In genomic region chr18:22171839-22172582, GRCh38 we compare ENCODE assay signal across 9 cellular contexts. TPM values are rescaled to one million over a fixed set of nuclear protein-coding genes. Genes with fewer than 3 reads are reported as not detected.
DNase-seq lines count a peak whose midpoint lies in the region; ATAC-seq, FAIRE-seq and TF ChIP-seq lines count a peak whose summit lies in the region.
"Had no signal": no experiment of that assay in that cellular context is flagged by ENCODE, and none has a peak within 500 bp of the region (broad histone marks: within the 10 kb centered on the region; RNA-seq: fewer than 3 reads in every experiment).

No MANE protein-coding gene starts in this region.

- intact Hi-C loops in endothelial cell of umbilical vein (cut with micrococcal nuclease): loop anchor here (2.0 kb wide), 1 partner anchor 227 kb away; no protein-coding TSS in a partner anchor
- intact Hi-C loops in activated CD4-positive, alpha-beta memory T cell treated with anti-CD3 and anti-CD28 coated beads for 36 hours (cut with micrococcal nuclease): no loop called here

- peaks cover 2% of the 10 kb centered on the region for H3K79me1 ChIP-seq in mesenchymal stem cell (replicated peaks; ENCODE audit: low read length, poor library complexity, severe bottlenecking)

- DNase-seq in RWPE1 (ENCODE audit: low spot score) (no peak), endothelial cell of umbilical vein (ENCODE audit: low read depth, low spot score) (no peak), mesenchymal stem cell (no peak), tibial nerve (ENCODE audit: low spot score in 2 of 2) (no peak), NCI-H446 (lab: John Stamatoyannopoulos, UW) (no peak)
- DNase-seq in activated CD4-positive, alpha-beta memory T cell treated with anti-CD3 and anti-CD28 coated beads for 36 hours: no peak
- DNase-seq: activated CD4-positive, CD25-positive, alpha-beta regulatory T cell treated with anti-CD3 and anti-CD28 coated beads, Interleukin-2, amount 50 U/mL, for 72 hours; stimulated activated CD4-positive, alpha-beta T cell treated with anti-CD3 and anti-CD28 coated beads, Interleukin-2, amount 100 ng/mL, for 48 hours had no signal

- TF ChIP-seq POLR2A in endothelial cell of umbilical vein (IDR thresholded peaks at IDR 0.05; ENCODE audit: low read depth, low read length) (no peak), tibial nerve (IDR thresholded peaks at IDR 0.05) (no peak)

- H3K79me2 ChIP-seq in endothelial cell of umbilical vein (ENCODE audit: control insufficient read depth, insufficient read depth, low read length): peaks cover 76% of the 10 kb centered on the region

- H3K36me3 ChIP-seq in endothelial cell of umbilical vein (ENCODE audit: control insufficient read depth in 2 of 2, extremely low read depth in 1 of 2, insufficient read depth in 2 of 2, low read length in 2 of 2): peaks cover 0 to 9% of the 10 kb centered on the region in 2 experiments
- H3K36me3 ChIP-seq in mesenchymal stem cell (ENCODE audit: control insufficient read depth in 1 of 2, insufficient read depth in 2 of 2, low read depth in 1 of 2, low read length in 2 of 2): peaks cover 3 to 5% of the 10 kb centered on the region in 2 experiments
- peaks cover 0 to 3% (median 0%) of the 10 kb centered on the region in 3 donors for H3K36me3 ChIP-seq in tibial nerve

- peak overlapping the region; percentile 89 for H4K8ac ChIP-seq in mesenchymal stem cell (ENCODE audit: low read length)

- H3K4me1 ChIP-seq in endothelial cell of umbilical vein (ENCODE audit: control insufficient read depth, extremely low read depth, insufficient read depth, low read length): peaks cover 40% of the 10 kb centered on the region
- H3K4me1 ChIP-seq in mesenchymal stem cell (ENCODE audit: control insufficient read depth, insufficient read depth, low read depth, low read length): peaks cover 46% of the 10 kb centered on the region
- peaks cover 0 to 52% (median 20%) of the 10 kb centered on the region in 4 donors for H3K4me1 ChIP-seq in tibial nerve

- H3K4me2 ChIP-seq in endothelial cell of umbilical vein (ENCODE audit: insufficient read depth, low read length): peak overlapping the region; percentile 98
- peak overlapping the region; percentile 89 for H3K4me2 ChIP-seq in mesenchymal stem cell (ENCODE audit: low read length, poor library complexity, severe bottlenecking)

- H3K9ac ChIP-seq in endothelial cell of umbilical vein (replicated peaks; ENCODE audit: extremely low read depth, insufficient read depth, low read length) (peak overlapping the region; percentile 93), mesenchymal stem cell (ENCODE audit: low read length) (peak overlapping the region; percentile 92)

- peak overlapping the region; percentile 84 for H4K91ac ChIP-seq in mesenchymal stem cell (ENCODE audit: low read length)

- peak overlapping the region; percentile 74 to 79 for H3K14ac ChIP-seq in mesenchymal stem cell (ENCODE audit: low read length in 2 of 2)

- ATAC-seq in GM19324 (IDR thresholded peaks at IDR 0.05; ENCODE audit: low FRiP score, unreplicated experiment): no peak

- dilution Hi-C loops in endothelial cell of umbilical vein (cut with MboI; ENCODE audit: extremely low pct_ligation_motif_present, low sequenced_read_pairs): loop anchor here (10.0 kb wide), 1 partner anchor 393 kb away; no protein-coding TSS in a partner anchor

- H3K36me3 Mint-ChIP-seq in activated CD4-positive, alpha-beta memory T cell treated with anti-CD3 and anti-CD28 coated beads for 36 hours: peaks cover 2% of the 10 kb centered on the region

- no peak overlapping the region for H3K27ac Mint-ChIP-seq in activated CD4-positive, alpha-beta memory T cell treated with anti-CD3 and anti-CD28 coated beads for 36 hours

- H2AFZ ChIP-seq in endothelial cell of umbilical vein (ENCODE audit: low read depth, low read length) (no peak overlapping the region), mesenchymal stem cell (ENCODE audit: low read depth, low read length) (peak overlapping the region; percentile 49)

- H3K27ac ChIP-seq in RWPE1 (peak overlapping the region; percentile 85), endothelial cell of umbilical vein (ENCODE audit: insufficient read depth, low read depth, low read length) (peak overlapping the region; percentile 87), mesenchymal stem cell (ENCODE audit: low read length, poor library complexity, severe bottlenecking) (no peak overlapping the region), tibial nerve (no peak overlapping the region)

- H3K9me3 ChIP-seq in endothelial cell of umbilical vein (replicated peaks; ENCODE audit: control insufficient read depth, insufficient read depth, low read length) (no peaks in the 10 kb centered on the region), mesenchymal stem cell (ENCODE audit: control insufficient read depth, low read length) (no peaks in the 10 kb centered on the region), tibial nerve (no peaks in the 10 kb centered on the region)

- H3K4me3 ChIP-seq in endothelial cell of umbilical vein (replicated peaks in 1 of 3; ENCODE audit: insufficient read depth in 1 of 3, low read depth in 1 of 3, low read length in 3 of 3) (peak overlapping the region; percentile 74 to 86 (median 83)), mesenchymal stem cell (ENCODE audit: insufficient read depth in 1 of 2, low read depth in 1 of 2, low read length in 2 of 2) (peak overlapping the region; percentile 72 to 95), tibial nerve (peak overlapping the region in 3 of 4 donors; percentile 20 to 82 (median 52))

- peaks cover 24% of the 10 kb centered on the region for H3K4me1 Mint-ChIP-seq in activated CD4-positive, alpha-beta memory T cell treated with anti-CD3 and anti-CD28 coated beads for 36 hours (ENCODE audit: low read depth)

- no peak overlapping the region for H3K4me3 Mint-ChIP-seq in activated CD4-positive, alpha-beta memory T cell treated with anti-CD3 and anti-CD28 coated beads for 36 hours

- WGBS in mesenchymal stem cell: 20% methylated on average over 40 of the region's 81 CpGs
- WGBS in tibial nerve, 2 donors: 42 to 53% methylated on average over 27 to 46 of the region's 81 CpGs

- H2AK5ac ChIP-seq in mesenchymal stem cell (ENCODE audit: low read length, severe bottlenecking): no peak overlapping the region

- H3K18ac ChIP-seq in mesenchymal stem cell (ENCODE audit: low read depth in 1 of 2, low read length in 2 of 2): peak overlapping the region; percentile 59 to 77

- H3K27me3 Mint-ChIP-seq in activated CD4-positive, alpha-beta memory T cell treated with anti-CD3 and anti-CD28 coated beads for 36 hours: peaks cover 65% of the 10 kb centered on the region

- H2BK5ac ChIP-seq in mesenchymal stem cell (ENCODE audit: low read depth, low read length, poor library complexity, severe bottlenecking): no peak overlapping the region

- CTCF ChIA-PET in RWPE1 (lab: Yijun Ruan, JAX): interaction anchor here (0.6 kb wide), 2 partner anchors 83 to 544 kb away, joined by 3 read pairs; no protein-coding TSS in a partner anchor
- CTCF ChIA-PET in endothelial cell of umbilical vein (lab: Charles Lee): interaction anchor here (1.0 to 10.0 kb wide), 4 partner anchors 163 to 389 kb away, joined by 3 to 144 read pairs (median 3); no protein-coding TSS in a partner anchor
- CTCF ChIA-PET in activated CD4-positive, alpha-beta memory T cell treated with anti-CD3 and anti-CD28 coated beads for 36 hours (lab: Charles Lee): no interaction called here

- H3K23ac ChIP-seq in mesenchymal stem cell (ENCODE audit: low read length in 2 of 2): no peak overlapping the region

- no peaks in the 10 kb centered on the region for H3K9me3 Mint-ChIP-seq in activated CD4-positive, alpha-beta memory T cell treated with anti-CD3 and anti-CD28 coated beads for 36 hours

- no peak overlapping the region for H2BK15ac ChIP-seq in mesenchymal stem cell (ENCODE audit: low read depth, poor library complexity, severe bottlenecking)

- TF ChIP-seq CTCF in RWPE1 (conservative IDR thresholded peaks at IDR 0.05; ENCODE audit: low read depth) (no peak), endothelial cell of umbilical vein (IDR thresholded peaks at IDR 0.05; ENCODE audit: extremely low read depth in 1 of 2, insufficient read depth in 1 of 2, low read depth in 1 of 2, low read length in 2 of 2) (no peak), tibial nerve (IDR thresholded peaks at IDR 0.05) (no peak)

- H3K4ac ChIP-seq in mesenchymal stem cell (ENCODE audit: low read depth in 1 of 2, low read length in 2 of 2): peak overlapping the region; percentile 71 to 90

- H3K27me3 ChIP-seq in endothelial cell of umbilical vein (ENCODE audit: control insufficient read depth in 2 of 2, insufficient read depth in 2 of 2, low read length in 2 of 2) (peaks cover 8 to 15% of the 10 kb centered on the region in 2 experiments), mesenchymal stem cell (ENCODE audit: control insufficient read depth in 1 of 2, insufficient read depth in 1 of 2, low read length in 2 of 2) (peaks cover 16 to 62% of the 10 kb centered on the region in 2 experiments), tibial nerve (peaks cover 9 to 96% of the 10 kb centered on the region in 2 donors)

- POLR2A ChIA-PET in RWPE1 (lab: Yijun Ruan, JAX; ENCODE audit: low non-redundant PET): no interaction called here
- POLR2A ChIA-PET in endothelial cell of umbilical vein (lab: Charles Lee): interaction anchor here (0.5 to 0.6 kb wide), 2 partner anchors 11 to 15 kb away, joined by 3 to 4 read pairs; no protein-coding TSS in a partner anchor
- POLR2A ChIA-PET in activated CD4-positive, alpha-beta memory T cell treated with anti-CD3 and anti-CD28 coated beads for 36 hours (lab: Charles Lee): no interaction called here

- no TSS peak for BruUV-seq in endothelial cell of umbilical vein (replicated peaks; lab: Mats Ljungman, UMichigan)

- peak overlapping the region; percentile 42 for H2BK120ac ChIP-seq in mesenchymal stem cell (ENCODE audit: low read depth, low read length)

- no peaks in the 10 kb centered on the region for H4K20me1 ChIP-seq in endothelial cell of umbilical vein (replicated peaks; ENCODE audit: control insufficient read depth, extremely low read depth, insufficient read depth, low read length)

- FAIRE-seq in endothelial cell of umbilical vein (lab: Jason Lieb, UNC): no peak

- no peak for TF ChIP-seq EP300 in tibial nerve (IDR thresholded peaks at IDR 0.05)

- H2BK12ac ChIP-seq in mesenchymal stem cell (ENCODE audit: low read length in 2 of 2): peak overlapping the region; percentile 50 to 72

- H3K9me1 ChIP-seq in endothelial cell of umbilical vein (replicated peaks; ENCODE audit: control insufficient read depth, extremely low read depth, insufficient read depth, low read length): no peaks in the 10 kb centered on the region

RNA-seq across cellular contexts. Expression of gene GATA6, which starts 2.6 kb away (rescaled TPM):
- 14.6 and 14.9 TPM in 2 replicates for total RNA-seq in endothelial cell of umbilical vein
- polyA plus RNA-seq in endothelial cell of umbilical vein: 3.9 and 4.1 TPM in 2 replicates
- 3.5 and 3.7 TPM in 2 replicates for polyA plus RNA-seq in endothelial cell of umbilical vein (2011; cell fraction: cytosol; rRNA removed)
- 7.1 and 10.1 TPM in 2 replicates for polyA plus RNA-seq in endothelial cell of umbilical vein (2011; cell fraction: nucleus; rRNA removed)
- polyA plus RNA-seq in endothelial cell of umbilical vein (2012): 5.8 and 7.2 TPM in 2 replicates
- 2.7 and 3.8 TPM in 2 replicates for polyA minus RNA-seq in endothelial cell of umbilical vein
- 5.7 TPM for polyA minus RNA-seq in endothelial cell of umbilical vein (2011; cell fraction: cytosol; rRNA and poly(A)+ RNA removed)
- 13.0 and 24.8 TPM in 2 replicates for polyA minus RNA-seq in endothelial cell of umbilical vein (2011; cell fraction: nucleus; rRNA and poly(A)+ RNA removed)
- 3.4 TPM for polyA plus RNA-seq in mesenchymal stem cell (2013, experiment 1 of 2)
- 3.4 TPM for polyA plus RNA-seq in mesenchymal stem cell (2013, experiment 2 of 2)
- total RNA-seq in tibial nerve: 1 to 10 TPM; 4.2 to 8.4 (median 7.2) TPM
- under 1 TPM; 0.07 to 0.10 TPM for total RNA-seq in activated CD4-positive, alpha-beta memory T cell treated with anti-CD3 and anti-CD28 coated beads for 36 hours

Comparison
In these comparisons a context has a peak if more than half of its experiments do, and no peak if none do; other contexts are left out.
1. H3K27ac ChIP-seq: peak in RWPE1 (single experiment) and endothelial cell of umbilical vein (single experiment); none in mesenchymal stem cell (single experiment) and tibial nerve (0 of 4).
2. RNA of gene GATA6, which starts 2.6 kb away (total RNA-seq): 14.6 to 14.9 TPM in endothelial cell of umbilical vein and 4.2 to 8.4 TPM in tibial nerve; 0.07 to 0.10 TPM in activated CD4-positive, alpha-beta memory T cell treated with anti-CD3 and anti-CD28 coated beads for 36 hours; every median in the first group is over 4 times any median in the second.
3. Peak in every context shown above with its lines, with median percentiles within 50 percentile points of each other: H3K4me3 ChIP-seq.